In the genomic region with DNA sequence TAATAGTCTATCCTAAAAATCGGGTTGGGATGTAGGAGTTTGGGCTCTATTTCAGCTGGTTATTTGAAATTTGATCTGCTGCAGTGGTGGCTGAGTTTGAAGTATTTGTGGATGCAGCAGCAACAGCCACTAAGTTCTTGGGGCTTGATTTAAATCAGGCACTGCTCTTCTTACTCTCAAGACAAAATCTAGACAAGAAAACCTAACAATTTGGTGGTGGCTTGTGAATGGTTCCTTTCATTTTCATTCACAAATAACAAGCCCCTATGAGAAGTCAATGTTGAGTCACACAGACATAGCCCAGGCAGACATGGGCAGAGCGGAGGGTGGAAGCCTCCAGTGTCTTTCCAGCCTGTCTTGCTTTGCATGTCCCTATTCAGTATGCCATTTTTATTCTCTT, we compare ENCODE assay signal across 19 cellular contexts.
DNase-seq lines count a peak whose midpoint lies in the region; ATAC-seq and TF ChIP-seq lines count a peak whose summit lies in the region.
"Had no signal": no experiment of that assay in that cellular context is flagged by ENCODE, and none has a peak within 500 bp of the region (broad histone marks: within the 10 kb centered on the region; RNA-seq: fewer than 3 reads in every experiment).

No MANE protein-coding gene starts in this region.

- no peak overlapping the region for H4K91ac ChIP-seq in IMR-90 (ENCODE audit: insufficient read depth, low read depth, low read length)

- H3K27me3 ChIP-seq in IMR-90 (ENCODE audit: control insufficient read depth, insufficient read depth, low read length) (no peaks in the 10 kb centered on the region), esophagus muscularis mucosa (no peaks in the 10 kb centered on the region), lower lobe of right lung (ENCODE audit: low read depth) (no peaks in the 10 kb centered on the region), suprapubic skin (no peaks in the 10 kb centered on the region), thyroid gland (no peaks in the 10 kb centered on the region)

- in situ Hi-C loops in IMR-90 (cut with MboI; ENCODE audit: low sequenced_read_pairs), result no loop called here

- H3K4me2 ChIP-seq in IMR-90 (ENCODE audit: low read depth, low read length), result peak overlapping the region; percentile 61

- peak overlapping the region; percentile 77 for H3K18ac ChIP-seq in IMR-90 (ENCODE audit: low read depth, low read length)

- CTCF ChIA-PET in IMR-90 (lab: Yijun Ruan, JAX), result no interaction called here

- 0 out of 3 replicates have a peak overlapping the region, but pooled peaks have one; percentile 20 for H2BK15ac ChIP-seq in IMR-90 (ENCODE audit: low read depth, low read length)

- dilution Hi-C loops in IMR-90 (cut with HindIII; ENCODE audit: low sequenced_read_pairs, unreplicated experiment), result no loop called here

- peak overlapping the region; percentile 5; the same call in 1 of the 2 replicates for H2BK20ac ChIP-seq in IMR-90 (ENCODE audit: low read depth, low read length)

- TF ChIP-seq CTCF in IMR-90 (conservative IDR thresholded peaks at IDR 0.05; ENCODE audit: low read depth, low read length), result no peak
- no peak for TF ChIP-seq CTCF in esophagus muscularis mucosa (IDR thresholded peaks at IDR 0.05)
- no peak for TF ChIP-seq CTCF in lower lobe of right lung (IDR thresholded peaks at IDR 0.05)
- TF ChIP-seq CTCF in suprapubic skin (IDR thresholded peaks at IDR 0.05), result no peak
- TF ChIP-seq CTCF in thyroid gland (IDR thresholded peaks at IDR 0.05), result no peak

- H2AK9ac ChIP-seq in IMR-90 (replicated peaks; ENCODE audit: low read depth, low read length, poor library complexity), result no peak overlapping the region

- H3K4me3 ChIP-seq in IMR-90 (ENCODE audit: insufficient read depth, low read depth, low read length), result no peak overlapping the region
- H3K4me3 ChIP-seq in esophagus muscularis mucosa, result no peak overlapping the region
- H3K4me3 ChIP-seq in lower lobe of right lung, result no peak overlapping the region
- no peak overlapping the region for H3K4me3 ChIP-seq in suprapubic skin
- H3K4me3 ChIP-seq in thyroid gland (replicated peaks in 1 of 3), result no peak overlapping the region

- no peak overlapping the region for H3K56ac ChIP-seq in IMR-90 (ENCODE audit: extremely low read depth, insufficient read depth, low read length)

- POLR2A ChIA-PET in IMR-90 (lab: Charles Lee; ENCODE audit: unreplicated experiment), result no interaction called here

- H2BK120ac ChIP-seq in IMR-90 (ENCODE audit: low read depth, low read length), result peak overlapping the region; percentile 54; the same call in 1 of the 2 replicates

- H3K4ac ChIP-seq in IMR-90 (ENCODE audit: low read depth, low read length), result peak overlapping the region; percentile 10; the same call in 1 of the 2 replicates

- WGBS in IMR-90 (ENCODE audit: extremely low coverage in 2 of 2, insufficient read length in 1 of 2), 2 experiments, result no CpG with 5 or more reads among the region's 2 CpGs
- WGBS in esophagus muscularis mucosa, result 71% methylated on average over 2 of the region's 2 CpGs
- 76% methylated on average over 2 of the region's 2 CpGs for WGBS in suprapubic skin
- WGBS in thyroid gland, 2 donors, result 69 to 81% methylated on average over 2 of the region's 2 CpGs

- H3K4me1 ChIP-seq in IMR-90 (ENCODE audit: control insufficient read depth, insufficient read depth, low read length), result peaks cover 35% of the 10 kb centered on the region
- H3K4me1 ChIP-seq in esophagus muscularis mucosa, result peaks cover 29 to 94% (median 90%) of the 10 kb centered on the region in 4 donors
- H3K4me1 ChIP-seq in lower lobe of right lung, result no peaks in the 10 kb centered on the region
- H3K4me1 ChIP-seq in suprapubic skin, result peaks cover 8% of the 10 kb centered on the region
- H3K4me1 ChIP-seq in thyroid gland, result no peaks in the 10 kb centered on the region
- H3K4me1 ChIP-seq: BE2C had no signal

- H2AK5ac ChIP-seq in IMR-90 (ENCODE audit: low read depth, low read length), result no peak overlapping the region

- no peak for TF ChIP-seq RAD21 in IMR-90 (IDR thresholded peaks at IDR 0.05; ENCODE audit: low read length)

- ATAC-seq in IMR-90 (ENCODE audit: low read depth) (peak; percentile 60), lower lobe of right lung (no peak), HG03095 (IDR thresholded peaks at IDR 0.05; ENCODE audit: unreplicated experiment) (no peak), HG03460 (IDR thresholded peaks at IDR 0.05; ENCODE audit: unreplicated experiment) (no peak)
- ATAC-seq: left colon had no signal

- DNase-seq in IMR-90 (peak; percentile 66), esophagus muscularis mucosa (ENCODE audit: extremely low spot score) (no peak), lower lobe of right lung (no peak), suprapubic skin (ENCODE audit: low spot score in 2 of 2) (no peak), KG1 (lab: John Stamatoyannopoulos, UW) (no peak), thyroid gland (no peak)
- DNase-seq: activated CD4-positive, alpha-beta T cell treated with anti-CD3 and anti-CD28 coated beads, Interleukin-2, amount 10 ng/mL, durations not matched to agents 24 days and 14 days; BE2C; hippocampal formation; left colon; naive B cell; NCI-H2107; NCI-H774; stimulated activated CD4-positive, alpha-beta T cell treated with anti-CD3 and anti-CD28 coated beads, Interleukin-2, amount 100 ng/mL, for 48 hours; stimulated activated CD8-positive, alpha-beta memory T cell treated with anti-CD3 and anti-CD28 coated beads, Interleukin-4, amount 100 ng/mL, for 48 hours; T-helper 2 cell had no signal

- H3K27ac ChIP-seq in IMR-90 (ENCODE audit: insufficient read depth, low read length) (peak overlapping the region; percentile 71; the same call in 1 of the 2 replicates), esophagus muscularis mucosa (replicated peaks in 1 of 4) (peak overlapping the region; percentile 69 to 77 (median 73)), lower lobe of right lung (peak overlapping the region; percentile 31), suprapubic skin (peak overlapping the region; percentile 8), thyroid gland (no peak overlapping the region)
- H3K27ac ChIP-seq: RWPE1 had no signal

- H4K5ac ChIP-seq in IMR-90 (ENCODE audit: low read depth, low read length), result peak overlapping the region; percentile 58

- H3K23ac ChIP-seq in IMR-90 (ENCODE audit: low read depth, low read length), result peak overlapping the region; percentile 3; the same call in 1 of the 2 replicates

- H2AFZ ChIP-seq in IMR-90 (replicated peaks; ENCODE audit: low read length, poor library complexity), result no peak overlapping the region

- H4K20me1 ChIP-seq in IMR-90 (ENCODE audit: insufficient read depth, low read length), result peaks cover 27% of the 10 kb centered on the region

- H3K9me3 ChIP-seq in IMR-90 (ENCODE audit: control insufficient read depth, insufficient read depth, low read length) (no peaks in the 10 kb centered on the region), esophagus muscularis mucosa (no peaks in the 10 kb centered on the region), lower lobe of right lung (no peaks in the 10 kb centered on the region), suprapubic skin (no peaks in the 10 kb centered on the region), thyroid gland (no peaks in the 10 kb centered on the region)
- H3K9me3 ChIP-seq: BE2C had no signal

- BruUV-seq in IMR-90 (replicated peaks; lab: Mats Ljungman, UMichigan), result no TSS peak

- peaks cover 18% of the 10 kb centered on the region for H3K9me1 ChIP-seq in IMR-90 (ENCODE audit: insufficient read depth, low read length)

- peak overlapping the region; percentile 52 for H2BK5ac ChIP-seq in IMR-90 (ENCODE audit: low read depth, low read length, poor library complexity, severe bottlenecking)

- H3K79me1 ChIP-seq in IMR-90 (ENCODE audit: low read depth in 1 of 2, low read length in 2 of 2), result peaks cover 36 to 81% of the 10 kb centered on the region in 2 experiments

- peak overlapping the region; percentile 36; the same call in 1 of the 2 replicates for H3K9ac ChIP-seq in IMR-90 (ENCODE audit: low read depth, low read length)

- H4K8ac ChIP-seq in IMR-90 (ENCODE audit: low read depth in 2 of 2, low read length in 2 of 2), result peak overlapping the region in 1 of 2 experiments; percentile 11; a peak in 1 of 4 replicates

- intact Hi-C loops in IMR-90 (cut with micrococcal nuclease) (no loop called here), esophagus muscularis mucosa (cut with DNase I) (no loop called here), lower lobe of right lung (cut with DNase I) (no loop called here), thyroid gland (cut with DNase I) (no loop called here)

- H3K36me3 ChIP-seq in IMR-90 (ENCODE audit: control insufficient read depth, insufficient read depth, low read length) (peaks cover 34% of the 10 kb centered on the region), esophagus muscularis mucosa (peaks cover 0 to 25% (median 3%) of the 10 kb centered on the region in 4 donors), lower lobe of right lung (no peaks in the 10 kb centered on the region), suprapubic skin (no peaks in the 10 kb centered on the region), thyroid gland (no peaks in the 10 kb centered on the region)
- H3K36me3 ChIP-seq: BE2C had no signal

- TF ChIP-seq POLR2A in IMR-90 (IDR thresholded peaks at IDR 0.05; ENCODE audit: low read depth, low read length), result no peak
- TF ChIP-seq POLR2A in esophagus muscularis mucosa (IDR thresholded peaks at IDR 0.05; ENCODE audit: low read depth), result no peak
- no peak for TF ChIP-seq POLR2A in suprapubic skin (IDR thresholded peaks at IDR 0.05)
- no peak for TF ChIP-seq POLR2A in thyroid gland (IDR thresholded peaks at IDR 0.05)

- peak overlapping the region; percentile 11 for H3K14ac ChIP-seq in IMR-90 (replicated peaks; ENCODE audit: low read depth, low read length)

- TF ChIP-seq EP300 in esophagus muscularis mucosa (IDR thresholded peaks at IDR 0.05) (no peak), suprapubic skin (IDR thresholded peaks at IDR 0.05) (no peak)

TF ChIP-seq in IMR-90, 13 proteins besides CTCF, POLR2A, EP300 and RAD21 (continues in another document):
- TF ChIP-seq RFX5 (IDR thresholded peaks at IDR 0.05; ENCODE audit: low read depth, low read length), result no peak
- no peak for TF ChIP-seq SMC3 (IDR thresholded peaks at IDR 0.05; ENCODE audit: low read depth, low read length)
- TF ChIP-seq, protein P1, sequence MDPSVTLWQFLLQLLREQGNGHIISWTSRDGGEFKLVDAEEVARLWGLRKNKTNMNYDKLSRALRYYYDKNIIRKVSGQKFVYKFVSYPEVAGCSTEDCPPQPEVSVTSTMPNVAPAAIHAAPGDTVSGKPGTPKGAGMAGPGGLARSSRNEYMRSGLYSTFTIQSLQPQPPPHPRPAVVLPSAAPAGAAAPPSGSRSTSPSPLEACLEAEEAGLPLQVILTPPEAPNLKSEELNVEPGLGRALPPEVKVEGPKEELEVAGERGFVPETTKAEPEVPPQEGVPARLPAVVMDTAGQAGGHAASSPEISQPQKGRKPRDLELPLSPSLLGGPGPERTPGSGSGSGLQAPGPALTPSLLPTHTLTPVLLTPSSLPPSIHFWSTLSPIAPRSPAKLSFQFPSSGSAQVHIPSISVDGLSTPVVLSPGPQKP (IDR thresholded peaks at IDR 0.05; ENCODE audit: borderline replicate concordance, low read depth, low read length), result no peak
- TF ChIP-seq MXI1 (IDR thresholded peaks at IDR 0.05; ENCODE audit: borderline replicate concordance, low read depth, low read length), result no peak
- TF ChIP-seq CHD1 (IDR thresholded peaks at IDR 0.05; ENCODE audit: low read depth, low read length), result no peak
- TF ChIP-seq FOS (IDR thresholded peaks at IDR 0.05; ENCODE audit: low read depth, low read length), result no peak
- TF ChIP-seq BHLHE40 (IDR thresholded peaks at IDR 0.05; ENCODE audit: low read depth, low read length), result no peak

Comparison
In these comparisons a context has a peak if more than half of its experiments do, and no peak if none do; other contexts are left out.
1. H3K27ac ChIP-seq: peak in IMR-90 (single experiment), esophagus muscularis mucosa (4 of 4), lower lobe of right lung (single experiment) and suprapubic skin (single experiment); none in thyroid gland (0 of 3).